Comparison of ENCODE assay signal across 14 cellular contexts in genomic region chr6:113694278-113695077, GRCh38.
DNase-seq lines count a peak whose midpoint lies in the region; ATAC-seq and TF ChIP-seq lines count a peak whose summit lies in the region.
"Had no signal": no experiment of that assay in that cellular context is flagged by ENCODE, and none has a peak within 500 bp of the region (broad histone marks: within the 10 kb centered on the region; RNA-seq: fewer than 3 reads in every experiment).

No MANE protein-coding gene starts in this region.

- H3K4ac ChIP-seq in neuronal stem cell (ENCODE audit: low read length): no peak overlapping the region

- H2BK15ac ChIP-seq in neuronal stem cell (ENCODE audit: low read length): no peak overlapping the region

- no peak overlapping the region for H4K8ac ChIP-seq in neuronal stem cell (ENCODE audit: low read depth, low read length)

- no peak for TF ChIP-seq CTCF in chondrocyte (IDR thresholded peaks at IDR 0.05)
- TF ChIP-seq CTCF in osteoblast (IDR thresholded peaks at IDR 0.05; ENCODE audit: extremely low read depth, low read depth, low read length): no peak

- no peaks in the 10 kb centered on the region for H3K9me3 Mint-ChIP-seq in chondrocyte (ENCODE audit: low read depth)
- H3K9me3 Mint-ChIP-seq in stimulated activated effector memory CD8-positive, alpha-beta T cell treated with anti-CD3 and anti-CD28 coated beads, Interleukin-12 subunit alpha, Interleukin-12 subunit beta, amount 100 ng/mL, for 72 hours: no peaks in the 10 kb centered on the region

- no peak overlapping the region for H2BK5ac ChIP-seq in neuronal stem cell (ENCODE audit: low read length)

- peak overlapping the region; percentile 79 for H3K27ac ChIP-seq in osteoblast (ENCODE audit: low read depth, low read length)
- H3K27ac ChIP-seq in neuronal stem cell (replicated peaks; ENCODE audit: low read length): no peak overlapping the region
- H3K27ac ChIP-seq: SK-N-MC had no signal

- no peak overlapping the region for H2BK12ac ChIP-seq in neuronal stem cell (ENCODE audit: low read length)

- no peak overlapping the region for H3K9ac ChIP-seq in neuronal stem cell (ENCODE audit: low read depth, low read length, poor library complexity)

- H3K27me3 ChIP-seq in osteoblast (ENCODE audit: insufficient read depth, low read length): no peaks in the 10 kb centered on the region
- H3K27me3 ChIP-seq in neuronal stem cell (ENCODE audit: control insufficient read depth in 3 of 3, insufficient read depth in 3 of 3, low read depth in 1 of 3, low read length in 3 of 3): no peaks in the 10 kb centered on the region

- H2BK120ac ChIP-seq in neuronal stem cell (ENCODE audit: low read depth, low read length): no peak overlapping the region

- no peak overlapping the region for H3K23ac ChIP-seq in neuronal stem cell (ENCODE audit: low read depth, low read length, poor library complexity)

- no peaks in the 10 kb centered on the region for H3K27me3 Mint-ChIP-seq in chondrocyte (ENCODE audit: low read depth)

- H3K36me3 Mint-ChIP-seq in chondrocyte (ENCODE audit: low read depth): no peaks in the 10 kb centered on the region
- no peaks in the 10 kb centered on the region for H3K36me3 Mint-ChIP-seq in stimulated activated effector memory CD8-positive, alpha-beta T cell treated with anti-CD3 and anti-CD28 coated beads, Interleukin-12 subunit alpha, Interleukin-12 subunit beta, amount 100 ng/mL, for 72 hours

- DNase-seq in DMS53 (lab: John Stamatoyannopoulos, UW) (peak; percentile 89), LoVo (ENCODE audit: low spot score) (peak; percentile 69), chondrocyte (ENCODE audit: low spot score) (no peak), osteoblast (ENCODE audit: insufficient read length, low spot score, missing footprints) (peak; percentile 37), neuronal stem cell (ENCODE audit: low spot score) (no peak), activated T-cell treated with anti-CD3 and anti-CD28 coated beads for 4 hours (no peak)
- no peak for DNase-seq in stimulated activated effector memory CD8-positive, alpha-beta T cell treated with anti-CD3 and anti-CD28 coated beads, Interleukin-12 subunit alpha, Interleukin-12 subunit beta, amount 100 ng/mL, for 72 hours (ENCODE audit: low spot score in 2 of 2)
- DNase-seq: cortex of kidney; NCI-H1694 treated with DMSO at 0.1 percent for 48 hours; retina; stimulated activated CD4-positive, alpha-beta T cell treated with anti-CD3 and anti-CD28 coated beads, Interleukin-4, amount 100 ng/mL, for 24 hours; stimulated activated naive CD4-positive, alpha-beta T cell treated with Interleukin-2 at 50 U/mL for 16 hours had no signal

- no peak overlapping the region for H2AFZ ChIP-seq in osteoblast (ENCODE audit: low read length)
- no peak overlapping the region for H2AFZ ChIP-seq in neuronal stem cell (ENCODE audit: low read length)

- H3K4me3 ChIP-seq in osteoblast (ENCODE audit: insufficient read depth, low read length): no peak overlapping the region
- H3K4me3 ChIP-seq in neuronal stem cell (ENCODE audit: low read length in 2 of 2): no peak overlapping the region
- H3K4me3 ChIP-seq: SK-N-MC had no signal

- no peaks in the 10 kb centered on the region for H4K20me1 ChIP-seq in osteoblast (ENCODE audit: insufficient read depth, low read length)

- H3K18ac ChIP-seq in neuronal stem cell (ENCODE audit: low read length): no peak overlapping the region

- ATAC-seq in stimulated activated effector memory CD8-positive, alpha-beta T cell treated with anti-CD3 and anti-CD28 coated beads, Interleukin-12 subunit alpha, Interleukin-12 subunit beta, amount 100 ng/mL, for 72 hours: no peak
- no peak for ATAC-seq in GM18517 (IDR thresholded peaks at IDR 0.05; ENCODE audit: unreplicated experiment)

- H3K4me2 ChIP-seq in osteoblast (ENCODE audit: insufficient read depth, low read length) (peak overlapping the region; percentile 48), neuronal stem cell (ENCODE audit: insufficient read depth, low read length, poor library complexity, severe bottlenecking) (no peak overlapping the region)

- no peaks in the 10 kb centered on the region for H3K79me1 ChIP-seq in neuronal stem cell (ENCODE audit: low read depth, low read length)

- H3K27ac Mint-ChIP-seq in chondrocyte (ENCODE audit: unreplicated experiment): peak overlapping the region; percentile 82
- no peak overlapping the region for H3K27ac Mint-ChIP-seq in stimulated activated effector memory CD8-positive, alpha-beta T cell treated with anti-CD3 and anti-CD28 coated beads, Interleukin-12 subunit alpha, Interleukin-12 subunit beta, amount 100 ng/mL, for 72 hours

- H3K36me3 ChIP-seq in osteoblast (ENCODE audit: insufficient read depth, low read length) (no peaks in the 10 kb centered on the region), neuronal stem cell (replicated peaks in 1 of 2; ENCODE audit: control insufficient read depth in 2 of 2, insufficient read depth in 2 of 2, low read length in 2 of 2) (no peaks in the 10 kb centered on the region)

- H3K14ac ChIP-seq in neuronal stem cell (ENCODE audit: low read length): no peak overlapping the region

- no peaks in the 10 kb centered on the region for H3K9me3 ChIP-seq in osteoblast (ENCODE audit: low read depth, low read length)
- no peaks in the 10 kb centered on the region for H3K9me3 ChIP-seq in neuronal stem cell (replicated peaks in 1 of 2; ENCODE audit: control insufficient read depth in 2 of 2, insufficient read depth in 1 of 2, low read depth in 1 of 2, low read length in 2 of 2)

- H3K4me1 ChIP-seq in osteoblast (ENCODE audit: insufficient read depth, low read length): peaks cover 54% of the 10 kb centered on the region
- H3K4me1 ChIP-seq in neuronal stem cell (ENCODE audit: control insufficient read depth in 2 of 2, insufficient read depth in 1 of 2, low read depth in 1 of 2, low read length in 2 of 2): no peaks in the 10 kb centered on the region

- peaks cover 58% of the 10 kb centered on the region for H3K4me1 Mint-ChIP-seq in chondrocyte (ENCODE audit: low read depth)
- H3K4me1 Mint-ChIP-seq in stimulated activated effector memory CD8-positive, alpha-beta T cell treated with anti-CD3 and anti-CD28 coated beads, Interleukin-12 subunit alpha, Interleukin-12 subunit beta, amount 100 ng/mL, for 72 hours: no peaks in the 10 kb centered on the region

- H4K91ac ChIP-seq in neuronal stem cell (ENCODE audit: low read depth, low read length, poor library complexity): no peak overlapping the region

- H2AK5ac ChIP-seq in neuronal stem cell (ENCODE audit: low read depth, low read length): no peak overlapping the region

- no peak overlapping the region for H3K4me3 Mint-ChIP-seq in chondrocyte (ENCODE audit: unreplicated experiment)
- H3K4me3 Mint-ChIP-seq in stimulated activated effector memory CD8-positive, alpha-beta T cell treated with anti-CD3 and anti-CD28 coated beads, Interleukin-12 subunit alpha, Interleukin-12 subunit beta, amount 100 ng/mL, for 72 hours: no peak overlapping the region

- no peaks in the 10 kb centered on the region for H3K79me2 ChIP-seq in osteoblast (ENCODE audit: insufficient read depth, low read length)

- no CpG with 5 or more reads among the region's 2 CpGs for WGBS in neuronal stem cell (ENCODE audit: extremely low coverage in 2 of 2, insufficient read length in 2 of 2, insufficient replicate concordance in 1 of 2), 2 donors

Comparison
In these comparisons a context has a peak if more than half of its experiments do, and no peak if none do; other contexts are left out.
1. DNase-seq: peak in DMS53 (single experiment), LoVo (single experiment) and osteoblast (single experiment); none in chondrocyte (single experiment), neuronal stem cell (single experiment), activated T-cell treated with anti-CD3 and anti-CD28 coated beads for 4 hours (single experiment) and stimulated activated effector memory CD8-positive, alpha-beta T cell treated with anti-CD3 and anti-CD28 coated beads, Interleukin-12 subunit alpha, Interleukin-12 subunit beta, amount 100 ng/mL, for 72 hours (0 of 2).